In genomic region chr7:150951521-150951920, GRCh38 we compare ENCODE assay signal across 25 cellular contexts. TPM values are rescaled to one million over a fixed set of nuclear protein-coding genes. Genes with fewer than 3 reads are reported as not detected.
DNase-seq lines count a peak whose midpoint lies in the region; ATAC-seq, FAIRE-seq and TF ChIP-seq lines count a peak whose summit lies in the region.
"Had no signal": no experiment of that assay in that cellular context is flagged by ENCODE, and none has a peak within 500 bp of the region (broad histone marks: within the 10 kb centered on the region; RNA-seq: fewer than 3 reads in every experiment).

No MANE protein-coding gene starts in this region.

- H3K4me2 ChIP-seq in osteoblast (ENCODE audit: insufficient read depth, low read length), result no peak overlapping the region
- H3K4me2 ChIP-seq: BLaER1, KMS-11 had no signal

- H3K27me3 Mint-ChIP-seq in activated T-cell treated with anti-CD3 and anti-CD28 coated beads, Interleukin-2, amount 50 U/mL, for 4 hours (ENCODE audit: low read depth), result peaks cover 14% of the 10 kb centered on the region
- peaks cover 26% of the 10 kb centered on the region for H3K27me3 Mint-ChIP-seq in activated T-cell treated with anti-CD3 and anti-CD28 coated beads, Interleukin-2, amount 50 U/mL, for 24 hours
- H3K27me3 Mint-ChIP-seq in CD14-positive monocyte (ENCODE audit: low read depth in 3 of 3), result peaks cover 27 to 62% (median 27%) of the 10 kb centered on the region in 3 donors

- no peak overlapping the region for H3K9ac ChIP-seq in kidney (ENCODE audit: low read length in 2 of 2)
- H3K9ac ChIP-seq: BLaER1, KMS-11 had no signal

- H3K36me3 Mint-ChIP-seq in activated T-cell treated with anti-CD3 and anti-CD28 coated beads, Interleukin-2, amount 50 U/mL, for 4 hours (ENCODE audit: insufficient read depth), result no peaks in the 10 kb centered on the region
- no peaks in the 10 kb centered on the region for H3K36me3 Mint-ChIP-seq in activated T-cell treated with anti-CD3 and anti-CD28 coated beads, Interleukin-2, amount 50 U/mL, for 24 hours (ENCODE audit: low read depth)
- H3K36me3 Mint-ChIP-seq in CD14-positive monocyte, result peaks cover 0 to 2% of the 10 kb centered on the region in 2 donors

- no peaks in the 10 kb centered on the region for H3K9me3 Mint-ChIP-seq in activated T-cell treated with anti-CD3 and anti-CD28 coated beads, Interleukin-2, amount 50 U/mL, for 4 hours
- no peaks in the 10 kb centered on the region for H3K9me3 Mint-ChIP-seq in activated T-cell treated with anti-CD3 and anti-CD28 coated beads, Interleukin-2, amount 50 U/mL, for 24 hours
- H3K9me3 Mint-ChIP-seq in CD14-positive monocyte, result peaks cover 0 to 1% (median 0%) of the 10 kb centered on the region in 7 donors
- H3K9me3 Mint-ChIP-seq: CD4-positive, alpha-beta memory T cell; H9 had no signal

- peaks cover 0 to 9% of the 10 kb centered on the region in 2 donors for H3K4me1 ChIP-seq in kidney (ENCODE audit: control insufficient read depth in 1 of 2, insufficient read depth in 1 of 2, low read depth in 1 of 2, low read length in 2 of 2)
- H3K4me1 ChIP-seq in osteoblast (ENCODE audit: insufficient read depth, low read length), result no peaks in the 10 kb centered on the region
- H3K4me1 ChIP-seq: Caco-2 had no signal

- H3K27ac ChIP-seq in kidney (ENCODE audit: low read depth in 2 of 2, low read length in 2 of 2) (no peak overlapping the region), osteoblast (ENCODE audit: low read depth, low read length) (no peak overlapping the region)
- H3K27ac ChIP-seq: 22Rv1, BLaER1, HL-60, KMS-11 had no signal

- ATAC-seq in activated T-cell treated with anti-CD3 and anti-CD28 coated beads, Interleukin-2, amount 50 U/mL, for 4 hours, result no peak
- ATAC-seq: Panc1 had no signal

- no peak overlapping the region for H3K4me3 ChIP-seq in kidney (ENCODE audit: low read length in 2 of 2)
- H3K4me3 ChIP-seq in osteoblast (ENCODE audit: insufficient read depth, low read length), result no peak overlapping the region
- H3K4me3 ChIP-seq: BLaER1 had no signal

- H3K4me1 Mint-ChIP-seq in activated T-cell treated with anti-CD3 and anti-CD28 coated beads, Interleukin-2, amount 50 U/mL, for 4 hours (ENCODE audit: low read depth), result no peaks in the 10 kb centered on the region
- H3K4me1 Mint-ChIP-seq in activated T-cell treated with anti-CD3 and anti-CD28 coated beads, Interleukin-2, amount 50 U/mL, for 24 hours (ENCODE audit: low read depth), result peaks cover 2% of the 10 kb centered on the region
- no peaks in the 10 kb centered on the region for H3K4me1 Mint-ChIP-seq in CD14-positive monocyte

- no peak for FAIRE-seq in kidney (lab: Jason Lieb, UNC)

- H4K20me1 ChIP-seq in osteoblast (ENCODE audit: insufficient read depth, low read length), result peaks cover 2% of the 10 kb centered on the region

- H3K9me3 ChIP-seq in kidney (ENCODE audit: control insufficient read depth in 1 of 2, low read length in 2 of 2), result no peaks in the 10 kb centered on the region
- no peaks in the 10 kb centered on the region for H3K9me3 ChIP-seq in osteoblast (ENCODE audit: low read depth, low read length)
- H3K9me3 ChIP-seq: BLaER1, Caco-2 had no signal

- no peaks in the 10 kb centered on the region for H3K79me2 ChIP-seq in osteoblast (ENCODE audit: insufficient read depth, low read length)

- intact Hi-C loops in CD14-positive monocyte (cut with micrococcal nuclease), result no loop called here
- intact Hi-C loops in kidney (cut with DNase I), result no loop called here
- intact Hi-C loops in head of caudate nucleus (cut with DNase I), result no loop called here

- H3K4me3 Mint-ChIP-seq in activated T-cell treated with anti-CD3 and anti-CD28 coated beads, Interleukin-2, amount 50 U/mL, for 4 hours, result no peak overlapping the region
- no peak overlapping the region for H3K4me3 Mint-ChIP-seq in activated T-cell treated with anti-CD3 and anti-CD28 coated beads, Interleukin-2, amount 50 U/mL, for 24 hours
- H3K4me3 Mint-ChIP-seq in CD14-positive monocyte, result no peak overlapping the region
- H3K4me3 Mint-ChIP-seq: CD4-positive, alpha-beta memory T cell; H9 had no signal

- H3K36me3 ChIP-seq in kidney (ENCODE audit: control insufficient read depth in 1 of 2, insufficient read depth in 2 of 2, low read length in 2 of 2), result no peaks in the 10 kb centered on the region
- H3K36me3 ChIP-seq in osteoblast (ENCODE audit: insufficient read depth, low read length), result no peaks in the 10 kb centered on the region

- no peak overlapping the region for H3K27ac Mint-ChIP-seq in activated T-cell treated with anti-CD3 and anti-CD28 coated beads, Interleukin-2, amount 50 U/mL, for 24 hours
- H3K27ac Mint-ChIP-seq in CD14-positive monocyte, result no peak overlapping the region
- H3K27ac Mint-ChIP-seq: CD4-positive, alpha-beta memory T cell; H9 had no signal

- no peaks in the 10 kb centered on the region for H3K27me3 ChIP-seq in osteoblast (ENCODE audit: insufficient read depth, low read length)
- H3K27me3 ChIP-seq: BLaER1 had no signal

- H2AFZ ChIP-seq in osteoblast (ENCODE audit: low read length), result no peak overlapping the region

- TF ChIP-seq CTCF in CD14-positive monocyte (IDR thresholded peaks at IDR 0.05), result no peak
- TF ChIP-seq CTCF in kidney (IDR thresholded peaks at IDR 0.05; ENCODE audit: borderline replicate concordance, extremely low read depth, insufficient read depth), result no peak
- no peak for TF ChIP-seq CTCF in osteoblast (IDR thresholded peaks at IDR 0.05; ENCODE audit: extremely low read depth, low read depth, low read length)

- DNase-seq in activated T-cell treated with anti-CD3 and anti-CD28 coated beads, Interleukin-2, amount 50 U/mL, for 4 hours, result peak; percentile 3
- no peak for DNase-seq in activated T-cell treated with anti-CD3 and anti-CD28 coated beads, Interleukin-2, amount 50 U/mL, for 24 hours
- DNase-seq in CD14-positive monocyte (ENCODE audit: low spot score) (peak; percentile 40), kidney (peak; percentile 63), osteoblast (ENCODE audit: insufficient read length, low spot score, missing footprints) (peak; percentile 83), head of caudate nucleus (no peak), HK-2 (ENCODE audit: unreplicated experiment) (no peak), NCI-H1694 (lab: John Stamatoyannopoulos, UW) (no peak)
- DNase-seq: ACHN; CD4-positive, alpha-beta memory T cell; DMS 273 treated with DMSO at 0.1 percent for 48 hours; DMS79 treated with DMSO at 0.1 percent for 48 hours; H9; NCI-H1105; NCI-H146; NCI-H2029 treated with DMSO at 0.1 percent for 48 hours; NCI-H226; NCI-H524; NCI-H82 had no signal

RNA-seq across cellular contexts. Expression of gene KCNH2, which starts 26.6 kb away (rescaled TPM):
- under 1 TPM; 0.49 to 0.71 (median 0.66) TPM for total RNA-seq in activated T-cell treated with anti-CD3 and anti-CD28 coated beads, Interleukin-2, amount 50 U/mL, for 4 hours
- polyA plus RNA-seq in CD14-positive monocyte, result not detected
- 1.3 TPM for total RNA-seq in kidney
- polyA plus RNA-seq in kidney (ENCODE audit: insufficient read depth, low read depth, low replicate concordance), result 1.5 TPM
- total RNA-seq in osteoblast, result not detected in 2 replicates

RNA-seq across cellular contexts. Expression of gene NOS3, which starts 39.3 kb away (rescaled TPM):
- 1 to 10 TPM; 5.3 to 9.2 (median 8.2) TPM for total RNA-seq in activated T-cell treated with anti-CD3 and anti-CD28 coated beads, Interleukin-2, amount 50 U/mL, for 4 hours
- polyA plus RNA-seq in CD14-positive monocyte, result under 1 TPM; 0.26 to 0.72 TPM
- total RNA-seq in kidney, result 51.7 TPM
- polyA plus RNA-seq in kidney (ENCODE audit: insufficient read depth, low read depth, low replicate concordance), result 9.3 TPM
- not detected in 2 replicates for total RNA-seq in osteoblast

Comparison
In these comparisons a context has a peak if more than half of its experiments do, and no peak if none do; other contexts are left out.
1. DNase-seq: peak in activated T-cell treated with anti-CD3 and anti-CD28 coated beads, Interleukin-2, amount 50 U/mL, for 4 hours (single experiment), CD14-positive monocyte (single experiment), kidney (single experiment) and osteoblast (single experiment); none in activated T-cell treated with anti-CD3 and anti-CD28 coated beads, Interleukin-2, amount 50 U/mL, for 24 hours (single experiment), head of caudate nucleus (0 of 42), HK-2 (single experiment) and NCI-H1694 (single experiment).